In the genomic region with DNA sequence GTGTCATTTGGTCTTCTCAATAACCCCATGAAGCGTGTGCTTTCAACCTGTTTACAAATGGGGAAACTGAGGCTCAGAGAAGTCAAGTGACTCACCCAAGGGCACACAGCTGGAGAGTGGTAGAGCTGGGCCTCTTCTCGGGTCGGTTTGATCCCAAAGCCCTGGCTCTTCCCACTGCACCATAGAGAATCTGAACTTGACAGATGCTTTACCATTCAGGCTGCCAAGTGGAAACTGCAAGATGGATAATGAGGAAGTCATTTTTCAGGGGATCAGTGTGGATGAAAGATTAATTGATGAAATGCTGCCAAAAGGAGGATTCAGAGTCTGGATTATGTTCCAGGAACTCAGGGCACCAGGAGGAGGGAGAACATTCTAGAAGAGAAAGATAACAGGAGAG, we compare ENCODE assay signal across 17 cellular contexts.
DNase-seq lines count a peak whose midpoint lies in the region; ATAC-seq and TF ChIP-seq lines count a peak whose summit lies in the region.
"Had no signal": no experiment of that assay in that cellular context is flagged by ENCODE, and none has a peak within 500 bp of the region (broad histone marks: within the 10 kb centered on the region; RNA-seq: fewer than 3 reads in every experiment).

No MANE protein-coding gene starts in this region.

- peaks cover 2 to 31% (median 28%) of the 10 kb centered on the region in 4 donors for H3K4me1 ChIP-seq in esophagus muscularis mucosa
- H3K4me1 ChIP-seq in MM.1S (ENCODE audit: low read length): no peaks in the 10 kb centered on the region
- H3K4me1 ChIP-seq in smooth muscle cell (ENCODE audit: low read depth): peaks cover 11% of the 10 kb centered on the region
- H3K4me1 ChIP-seq: A549, BLaER1 had no signal

- no peak for TF ChIP-seq EP300 in esophagus muscularis mucosa (IDR thresholded peaks at IDR 0.05)

- no peaks in the 10 kb centered on the region for H4K20me1 ChIP-seq in MM.1S (ENCODE audit: insufficient read depth, low read length)
- H4K20me1 ChIP-seq in smooth muscle cell (ENCODE audit: low read depth): no peaks in the 10 kb centered on the region
- H4K20me1 ChIP-seq: BLaER1 had no signal

- H3K4me3 ChIP-seq in esophagus muscularis mucosa (no peak overlapping the region), MM.1S (ENCODE audit: low read length) (no peak overlapping the region), smooth muscle cell (no peak overlapping the region)
- H3K4me3 ChIP-seq: A549, BLaER1, GM23338 had no signal

- no peak for TF ChIP-seq POLR2A in esophagus muscularis mucosa (IDR thresholded peaks at IDR 0.05; ENCODE audit: low read depth)

- H3K79me2 ChIP-seq in MM.1S (ENCODE audit: low read length) (no peaks in the 10 kb centered on the region), smooth muscle cell (ENCODE audit: low read depth) (no peaks in the 10 kb centered on the region)

- H3K27ac ChIP-seq in esophagus muscularis mucosa (replicated peaks in 1 of 4): no peak overlapping the region
- H3K27ac ChIP-seq in MM.1S (ENCODE audit: low read length): no peak overlapping the region
- H3K27ac ChIP-seq in smooth muscle cell (ENCODE audit: low read depth): no peak overlapping the region
- H3K27ac ChIP-seq: 22Rv1, A549, BLaER1 had no signal

- H3K9me2 ChIP-seq in MM.1S (replicated peaks; ENCODE audit: insufficient read depth, low read length): no peaks in the 10 kb centered on the region

- H3K27me3 ChIP-seq in esophagus muscularis mucosa (no peaks in the 10 kb centered on the region), MM.1S (replicated peaks; ENCODE audit: insufficient read depth, low read length) (no peaks in the 10 kb centered on the region), smooth muscle cell (ENCODE audit: low read depth) (no peaks in the 10 kb centered on the region)
- H3K27me3 ChIP-seq: BLaER1 had no signal

- H3K36me3 ChIP-seq in esophagus muscularis mucosa (no peaks in the 10 kb centered on the region), MM.1S (replicated peaks; ENCODE audit: insufficient read depth, low read length) (no peaks in the 10 kb centered on the region), smooth muscle cell (ENCODE audit: low read depth) (no peaks in the 10 kb centered on the region)
- H3K36me3 ChIP-seq: BLaER1 had no signal

- intact Hi-C loops in esophagus muscularis mucosa (cut with DNase I): no loop called here

- DNase-seq in DMS 273 (lab: John Stamatoyannopoulos, UW; ENCODE audit: unreplicated experiment) (peak; percentile 4), DMS 273 treated with DMSO at 0.1 percent for 48 hours (lab: John Stamatoyannopoulos, UW) (no peak), NCI-H446 treated with DMSO at 0.1 percent for 48 hours (lab: John Stamatoyannopoulos, UW) (peak; percentile 96), esophagus muscularis mucosa (ENCODE audit: extremely low spot score) (peak; percentile 78), omental fat pad (ENCODE audit: low spot score) (no peak), MM.1S (no peak), smooth muscle cell (lab: John Stamatoyannopoulos, UW; ENCODE audit: unreplicated experiment) (no peak)
- DNase-seq: AML-193; Calu3; CD8-positive, alpha-beta T cell; GDM1; HCEC 1CT had no signal

- no peak overlapping the region for H3K9ac ChIP-seq in MM.1S (ENCODE audit: low read length)
- H3K9ac ChIP-seq in smooth muscle cell (ENCODE audit: low read depth): no peak overlapping the region
- H3K9ac ChIP-seq: BLaER1 had no signal

- ATAC-seq in omental fat pad (ENCODE audit: low FRiP score): peak; percentile 16
- no peak for ATAC-seq in HG03280 (IDR thresholded peaks at IDR 0.05; ENCODE audit: unreplicated experiment)
- ATAC-seq: A549; CD8-positive, alpha-beta T cell; GM23338 had no signal

- WGBS in esophagus muscularis mucosa: 78% methylated on average over 3 of the region's 3 CpGs
- WGBS in smooth muscle cell (ENCODE audit: low lambda C conversion rate): 89% methylated on average over 3 of the region's 3 CpGs

- no peak for TF ChIP-seq CTCF in esophagus muscularis mucosa (IDR thresholded peaks at IDR 0.05)
- TF ChIP-seq CTCF in omental fat pad (IDR thresholded peaks at IDR 0.05): no peak
- TF ChIP-seq CTCF in MM.1S (IDR thresholded peaks at IDR 0.05; ENCODE audit: low read length): no peak
- TF ChIP-seq CTCF in smooth muscle cell (IDR thresholded peaks at IDR 0.05; ENCODE audit: borderline replicate concordance, insufficient read depth, poor library complexity, severe bottlenecking): no peak

- H2AFZ ChIP-seq in MM.1S (ENCODE audit: low read length) (no peak overlapping the region), smooth muscle cell (ENCODE audit: low read depth) (no peak overlapping the region)
- H2AFZ ChIP-seq: GM23338 had no signal

- H3K4me2 ChIP-seq in MM.1S (ENCODE audit: low read depth, low read length) (no peak overlapping the region), smooth muscle cell (no peak overlapping the region)
- H3K4me2 ChIP-seq: A549, BLaER1, GM23338 had no signal

- H3K9me3 ChIP-seq in esophagus muscularis mucosa: no peaks in the 10 kb centered on the region
- no peaks in the 10 kb centered on the region for H3K9me3 ChIP-seq in MM.1S (replicated peaks; ENCODE audit: insufficient read depth, low read length)
- no peaks in the 10 kb centered on the region for H3K9me3 ChIP-seq in smooth muscle cell (replicated peaks; ENCODE audit: low read depth)
- H3K9me3 ChIP-seq: A549, BLaER1 had no signal

- H3F3A ChIP-seq in MM.1S (ENCODE audit: insufficient read depth, low read length) (no peaks in the 10 kb centered on the region), smooth muscle cell (ENCODE audit: low read depth) (no peaks in the 10 kb centered on the region)

Comparison
In these comparisons a context has a peak if more than half of its experiments do, and no peak if none do; other contexts are left out.
1. DNase-seq: peak in DMS 273 (single experiment), NCI-H446 treated with DMSO at 0.1 percent for 48 hours (single experiment) and esophagus muscularis mucosa (single experiment); none in DMS 273 treated with DMSO at 0.1 percent for 48 hours (single experiment), omental fat pad (single experiment), MM.1S (single experiment) and smooth muscle cell (single experiment).